In the genomic region with DNA sequence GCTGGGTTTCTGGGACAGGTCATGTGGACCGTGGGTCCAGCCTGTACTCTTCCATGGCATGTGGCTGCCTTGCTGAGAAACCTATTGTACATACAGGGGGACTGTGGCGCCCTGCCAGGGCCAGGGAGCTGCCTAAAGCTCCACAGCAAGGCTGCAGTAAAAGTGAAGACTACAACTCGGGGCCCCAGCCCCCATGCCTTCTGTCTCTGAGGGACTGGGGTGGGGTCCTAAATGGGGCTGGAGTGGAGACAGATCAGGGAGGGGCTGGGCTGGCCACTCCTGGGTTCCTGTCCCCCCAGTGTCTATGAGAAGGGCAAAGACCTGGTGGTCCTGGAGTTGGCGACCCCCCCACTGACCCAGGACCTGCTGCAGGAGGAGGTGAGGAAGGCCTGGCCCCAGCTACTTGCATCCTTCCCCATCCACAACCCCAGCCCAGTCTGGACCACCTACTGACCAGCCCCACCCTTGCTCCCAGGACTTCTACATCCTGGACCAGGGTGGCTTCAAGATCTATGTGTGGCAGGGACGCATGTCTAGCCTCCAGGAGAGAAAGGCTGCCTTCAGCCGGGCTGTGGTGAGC, we compare ENCODE assay signal across 1 cellular context.
A peak's percentile ranks its signal among the peaks of the same experiment; 100 is the strongest.
TF ChIP-seq lines count a peak whose summit lies in the region.

No MANE protein-coding gene starts in this region.

TF ChIP-seq in K562, 482 proteins besides CTCF, POLR2A, EP300 and RAD21:
- TF ChIP-seq ZNF76 (CRISPR knock-in tag; IDR thresholded peaks at IDR 0.05; ENCODE audit: borderline replicate concordance) = 0 out of 2 replicates have a peak, but pooled peaks have one; percentile 1
- no peak for TF ChIP-seq XRCC4 (IDR thresholded peaks at IDR 0.05; ENCODE audit: extremely low read depth, insufficient read depth, insufficient read length)
- TF ChIP-seq ZBTB17 (CRISPR knock-in tag; IDR thresholded peaks at IDR 0.05) = no peak
- no peak for TF ChIP-seq SMAD4 (CRISPR knock-in tag; conservative IDR thresholded peaks at IDR 0.05)
- no peak for TF ChIP-seq SLC30A9 (CRISPR knock-in tag; IDR thresholded peaks at IDR 0.05)
- no peak for TF ChIP-seq ZNF696 (CRISPR knock-in tag; conservative IDR thresholded peaks at IDR 0.05)
- no peak for TF ChIP-seq HIVEP1 (CRISPR knock-in tag; IDR thresholded peaks at IDR 0.05)
- TF ChIP-seq PTRF (tag; IDR thresholded peaks at IDR 0.05) = no peak
- TF ChIP-seq FOXP1 (CRISPR knock-in tag; IDR thresholded peaks at IDR 0.05) = 0 out of 2 replicates have a peak, but pooled peaks have one; percentile 4
- TF ChIP-seq ZBTB8A (IDR thresholded peaks at IDR 0.05; ENCODE audit: partially characterized antibody) = no peak
